In the genomic region with DNA sequence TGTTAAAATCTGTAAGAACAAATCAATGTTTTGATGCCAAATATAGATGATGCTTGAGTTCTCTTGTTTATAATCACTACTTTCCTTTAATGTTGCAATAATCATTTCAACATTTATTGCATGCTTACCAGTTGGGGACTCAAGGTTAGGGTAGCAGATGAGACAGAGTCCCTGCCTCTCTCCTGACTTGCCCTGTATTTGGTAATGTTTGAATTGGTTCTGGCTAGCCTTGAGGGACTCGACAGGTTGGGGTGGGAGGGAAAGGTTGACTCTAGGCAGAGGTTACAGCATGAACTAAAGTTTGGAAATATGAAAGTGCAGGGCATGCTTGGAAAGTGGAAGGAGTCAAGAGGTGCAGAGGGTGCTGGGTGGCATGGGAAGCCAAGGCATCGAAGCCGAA, we compare ENCODE assay signal across 1 cellular context.
TF ChIP-seq lines count a peak whose summit lies in the region.

No MANE protein-coding gene starts in this region.

TF ChIP-seq in HEK293, 187 proteins besides CTCF, POLR2A, EP300 and RAD21 (continued from another document):
- TF ChIP-seq, protein P1, sequence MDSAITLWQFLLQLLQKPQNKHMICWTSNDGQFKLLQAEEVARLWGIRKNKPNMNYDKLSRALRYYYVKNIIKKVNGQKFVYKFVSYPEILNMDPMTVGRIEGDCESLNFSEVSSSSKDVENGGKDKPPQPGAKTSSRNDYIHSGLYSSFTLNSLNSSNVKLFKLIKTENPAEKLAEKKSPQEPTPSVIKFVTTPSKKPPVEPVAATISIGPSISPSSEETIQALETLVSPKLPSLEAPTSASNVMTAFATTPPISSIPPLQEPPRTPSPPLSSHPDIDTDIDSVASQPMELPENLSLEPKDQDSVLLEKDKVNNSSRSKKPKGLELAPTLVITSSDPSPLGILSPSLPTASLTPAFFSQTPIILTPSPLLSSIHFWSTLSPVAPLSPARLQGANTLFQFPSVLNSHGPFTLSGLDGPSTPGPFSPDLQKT (IDR thresholded peaks at IDR 0.05; ENCODE audit: borderline replicate concordance, low read depth, low read length): no peak
- TF ChIP-seq BCL11B (tag by site-specific recombination; IDR thresholded peaks at IDR 0.05; ENCODE audit: low read depth): no peak
- TF ChIP-seq PRDM1 (tag by site-specific recombination; IDR thresholded peaks at IDR 0.05): peak; percentile 35; the same call in 1 of the 2 replicates
- TF ChIP-seq, protein P2, sequence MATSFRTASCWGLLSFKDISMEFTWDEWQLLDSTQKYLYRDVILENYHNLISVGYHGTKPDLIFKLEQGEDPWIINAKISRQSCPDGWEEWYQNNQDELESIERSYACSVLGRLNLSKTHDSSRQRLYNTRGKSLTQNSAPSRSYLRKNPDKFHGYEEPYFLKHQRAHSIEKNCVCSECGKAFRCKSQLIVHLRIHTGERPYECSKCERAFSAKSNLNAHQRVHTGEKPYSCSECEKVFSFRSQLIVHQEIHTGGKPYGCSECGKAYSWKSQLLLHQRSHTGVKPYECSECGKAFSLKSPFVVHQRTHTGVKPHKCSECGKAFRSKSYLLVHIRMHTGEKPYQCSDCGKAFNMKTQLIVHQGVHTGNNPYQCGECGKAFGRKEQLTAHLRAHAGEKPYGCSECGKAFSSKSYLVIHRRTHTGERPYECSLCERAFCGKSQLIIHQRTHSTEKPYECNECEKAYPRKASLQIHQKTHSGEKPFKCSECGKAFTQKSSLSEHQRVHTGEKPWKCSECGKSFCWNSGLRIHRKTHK (tag by site-specific recombination; IDR thresholded peaks at IDR 0.05): no peak
- no peak for TF ChIP-seq ZNF658 (tag by site-specific recombination; IDR thresholded peaks at IDR 0.05)
- TF ChIP-seq, protein P3, sequence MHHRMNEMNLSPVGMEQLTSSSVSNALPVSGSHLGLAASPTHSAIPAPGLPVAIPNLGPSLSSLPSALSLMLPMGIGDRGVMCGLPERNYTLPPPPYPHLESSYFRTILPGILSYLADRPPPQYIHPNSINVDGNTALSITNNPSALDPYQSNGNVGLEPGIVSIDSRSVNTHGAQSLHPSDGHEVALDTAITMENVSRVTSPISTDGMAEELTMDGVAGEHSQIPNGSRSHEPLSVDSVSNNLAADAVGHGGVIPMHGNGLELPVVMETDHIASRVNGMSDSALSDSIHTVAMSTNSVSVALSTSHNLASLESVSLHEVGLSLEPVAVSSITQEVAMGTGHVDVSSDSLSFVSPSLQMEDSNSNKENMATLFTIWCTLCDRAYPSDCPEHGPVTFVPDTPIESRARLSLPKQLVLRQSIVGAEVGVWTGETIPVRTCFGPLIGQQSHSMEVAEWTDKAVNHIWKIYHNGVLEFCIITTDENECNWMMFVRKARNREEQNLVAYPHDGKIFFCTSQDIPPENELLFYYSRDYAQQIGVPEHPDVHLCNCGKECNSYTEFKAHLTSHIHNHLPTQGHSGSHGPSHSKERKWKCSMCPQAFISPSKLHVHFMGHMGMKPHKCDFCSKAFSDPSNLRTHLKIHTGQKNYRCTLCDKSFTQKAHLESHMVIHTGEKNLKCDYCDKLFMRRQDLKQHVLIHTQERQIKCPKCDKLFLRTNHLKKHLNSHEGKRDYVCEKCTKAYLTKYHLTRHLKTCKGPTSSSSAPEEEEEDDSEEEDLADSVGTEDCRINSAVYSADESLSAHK (tag by site-specific recombination; IDR thresholded peaks at IDR 0.05): no peak
- no peak for TF ChIP-seq ZNF561 (tag by site-specific recombination; IDR thresholded peaks at IDR 0.05; ENCODE audit: borderline replicate concordance)
- 0 out of 2 replicates have a peak, but pooled peaks have one; percentile 39 for TF ChIP-seq SCRT2 (tag by site-specific recombination; IDR thresholded peaks at IDR 0.05)
